ENCODE assay signal across 10 cellular contexts in genomic region chr1:40076895-40077312, GRCh38. TPM values are rescaled to one million over a fixed set of nuclear protein-coding genes. Genes with fewer than 3 reads are reported as not detected.
DNase-seq lines count a peak whose midpoint lies in the region; FAIRE-seq and TF ChIP-seq lines count a peak whose summit lies in the region.
"Had no signal": no experiment of that assay in that cellular context is flagged by ENCODE, and none has a peak within 500 bp of the region (broad histone marks: within the 10 kb centered on the region; RNA-seq: fewer than 3 reads in every experiment).

No MANE protein-coding gene starts in this region.

- H3K4me3 ChIP-seq in breast epithelium (no peak overlapping the region), brain microvascular endothelial cell (ENCODE audit: low read depth, low read length) (no peak overlapping the region), uterus (no peak overlapping the region)

- FAIRE-seq in D721Med (lab: Jason Lieb, UNC): no peak
- FAIRE-seq: islet of Langerhans had no signal

- peaks cover 13% of the 10 kb centered on the region for H3K4me1 Mint-ChIP-seq in MCF 10A (ENCODE audit: insufficient read depth, unreplicated experiment)

- H3K36me3 Mint-ChIP-seq in MCF 10A (ENCODE audit: insufficient read depth, unreplicated experiment): peaks cover 63% of the 10 kb centered on the region

- H3K9me3 ChIP-seq in breast epithelium: no peaks in the 10 kb centered on the region
- H3K9me3 ChIP-seq in uterus: no peaks in the 10 kb centered on the region

- no TSS peak for BruUV-seq in MCF 10A (replicated peaks; lab: Mats Ljungman, UMichigan)

- intact Hi-C loops in MCF 10A (cut with micrococcal nuclease): no loop called here
- intact Hi-C loops in breast epithelium (cut with DNase I; ENCODE audit: low total_unique reads): no loop called here
- intact Hi-C loops in uterus (cut with DNase I; ENCODE audit: low total_unique reads): no loop called here

- no peaks in the 10 kb centered on the region for H3K9me3 Mint-ChIP-seq in MCF 10A (ENCODE audit: unreplicated experiment)

- no peak for TF ChIP-seq CTCF in MCF 10A (IDR thresholded peaks at IDR 0.05; ENCODE audit: unreplicated experiment)
- no peak for TF ChIP-seq CTCF in breast epithelium (IDR thresholded peaks at IDR 0.05)
- no peak for TF ChIP-seq CTCF in brain microvascular endothelial cell (IDR thresholded peaks at IDR 0.05; ENCODE audit: low read depth, low read length, missing control alignments)
- TF ChIP-seq CTCF in uterus (IDR thresholded peaks at IDR 0.05): no peak
- TF ChIP-seq CTCF in D721Med (IDR thresholded peaks at IDR 0.05; ENCODE audit: insufficient read depth, missing control alignments): no peak

- no peaks in the 10 kb centered on the region for H3K36me3 ChIP-seq in breast epithelium
- peaks cover 49% of the 10 kb centered on the region for H3K36me3 ChIP-seq in brain microvascular endothelial cell (replicated peaks)
- H3K36me3 ChIP-seq in uterus: no peaks in the 10 kb centered on the region

- POLR2A ChIA-PET in MCF 10A (lab: Yijun Ruan, JAX): interaction anchor here (0.6 to 1.8 kb wide), 9 partner anchors 10 to 1312 kb away, joined by 3 to 8 read pairs (median 3); partner anchors contain the start of genes CAP1 and ZFP69B

- CTCF ChIA-PET in MCF 10A (lab: Yijun Ruan, JAX): interaction anchor here (0.9 to 3.5 kb wide), 10 partner anchors 9 to 327 kb away, joined by 3 to 31 read pairs (median 5); no protein-coding TSS in a partner anchor

- in situ Hi-C loops in brain microvascular endothelial cell (cut with HindIII; ENCODE audit: low pct_ligation_motif_present, low sequenced_read_pairs): no loop called here

- no peaks in the 10 kb centered on the region for H3K27me3 Mint-ChIP-seq in MCF 10A (ENCODE audit: insufficient read depth, unreplicated experiment)

- H3K4me3 Mint-ChIP-seq in MCF 10A (ENCODE audit: unreplicated experiment): no peak overlapping the region

- H3K27ac ChIP-seq in breast epithelium (no peak overlapping the region), brain microvascular endothelial cell (no peak overlapping the region), uterus (peak overlapping the region; percentile 67 to 70)

- DNase-seq in MCF 10A (ENCODE audit: unreplicated experiment) (peak; percentile 75), breast epithelium (ENCODE audit: low spot score in 2 of 2) (no peak), brain microvascular endothelial cell (peak; percentile 56), kidney tubule cell (ENCODE audit: low spot score) (peak; percentile 30), uterus (peak in 1 of 2 donors; percentile 36), SK-N-DZ (ENCODE audit: low spot score) (no peak), NCI-H146 treated with DMSO at 0.1 percent for 48 hours (lab: John Stamatoyannopoulos, UW; ENCODE audit: unreplicated experiment) (no peak), D721Med (ENCODE audit: insufficient read length, low spot score) (no peak)
- DNase-seq: NCI-H187 had no signal

- no peaks in the 10 kb centered on the region for H3K4me1 ChIP-seq in breast epithelium
- H3K4me1 ChIP-seq in uterus: peaks cover 5 to 6% of the 10 kb centered on the region in 2 donors

- peak overlapping the region; percentile 55 for H3K27ac Mint-ChIP-seq in MCF 10A (ENCODE audit: low read depth, unreplicated experiment)

- H3K27me3 ChIP-seq in breast epithelium: no peaks in the 10 kb centered on the region
- H3K27me3 ChIP-seq in brain microvascular endothelial cell (replicated peaks): no peaks in the 10 kb centered on the region
- H3K27me3 ChIP-seq in uterus: no peaks in the 10 kb centered on the region

- no peak for TF ChIP-seq POLR2A in breast epithelium (IDR thresholded peaks at IDR 0.05)
- no peak for TF ChIP-seq POLR2A in uterus (IDR thresholded peaks at IDR 0.05)

RNA-seq across cellular contexts. Expression of gene PPT1, which starts 20.1 kb away (rescaled TPM):
- total RNA-seq in MCF 10A (2022): 55.4 and 56.4 TPM in 2 replicates
- total RNA-seq in breast epithelium: 100 to 1,000 TPM in 2 of 3 donors, 10 to 100 TPM in 1; 84.0 to 126 (median 108) TPM
- total RNA-seq in uterus: 100 to 1,000 TPM in 2 of 4 donors, 10 to 100 TPM in 2; 81.7 to 123 (median 94.5) TPM
- polyA plus RNA-seq in SK-N-DZ (2014; cell fraction: cytosol; rRNA removed): 43.2 and 55.9 TPM in 2 replicates
- 21.4 and 27.6 TPM in 2 replicates for polyA plus RNA-seq in SK-N-DZ (2014; cell fraction: nucleus; rRNA removed)

RNA-seq across cellular contexts. Expression of gene CAP1, which starts 36.4 kb away (rescaled TPM):
- 297 and 339 TPM in 2 replicates for total RNA-seq in MCF 10A (2022)
- total RNA-seq in breast epithelium: 100 to 1,000 TPM; 244 to 285 (median 244) TPM
- total RNA-seq in uterus: 100 to 1,000 TPM; 136 to 298 (median 224) TPM
- 144 and 157 TPM in 2 replicates for polyA plus RNA-seq in SK-N-DZ (2014; cell fraction: cytosol; rRNA removed)
- polyA plus RNA-seq in SK-N-DZ (2014; cell fraction: nucleus; rRNA removed): 69.2 and 77.5 TPM in 2 replicates

Comparison
In these comparisons a context has a peak if more than half of its experiments do, and no peak if none do; other contexts are left out.
1. DNase-seq: peak in MCF 10A (single experiment), brain microvascular endothelial cell (single experiment) and kidney tubule cell (single experiment); none in breast epithelium (0 of 2), SK-N-DZ (single experiment), NCI-H146 treated with DMSO at 0.1 percent for 48 hours (single experiment) and D721Med (single experiment).
2. H3K27ac ChIP-seq: peak in uterus (2 of 2); none in breast epithelium (0 of 2) and brain microvascular endothelial cell (single experiment).